ENCODE assay signal across 8 cellular contexts in genomic region chr6:33418690-33419291, GRCh38. TPM values are rescaled to one million over a fixed set of nuclear protein-coding genes. Genes with fewer than 3 reads are reported as not detected.
DNase-seq lines count a peak whose midpoint lies in the region; ATAC-seq and TF ChIP-seq lines count a peak whose summit lies in the region.

No MANE protein-coding gene starts in this region.

- peak overlapping the region; percentile 54 for H2AFZ ChIP-seq in fibroblast of lung (ENCODE audit: low read length)

- H3K9me3 Mint-ChIP-seq in HFFc6 = no peaks in the 10 kb centered on the region

- no peaks in the 10 kb centered on the region for H4K20me1 ChIP-seq in fibroblast of lung (ENCODE audit: control insufficient read depth, extremely low read depth, insufficient read depth, low read length)

- H3K4me2 ChIP-seq in fibroblast of lung (ENCODE audit: extremely low read depth, insufficient read depth, low read length) = peak overlapping the region; percentile 94

- peak overlapping the region; percentile 75 for H3K9ac ChIP-seq in fibroblast of lung (ENCODE audit: insufficient read depth, low read length)

- ATAC-seq in sciatic nerve = no peak
- ATAC-seq in GM21529 (IDR thresholded peaks at IDR 0.05; ENCODE audit: unreplicated experiment) = no peak
- ATAC-seq in HG03571 (IDR thresholded peaks at IDR 0.05; ENCODE audit: unreplicated experiment) = no peak

- intact Hi-C loops in sciatic nerve (cut with DNase I) = no loop called here

- H3K79me2 ChIP-seq in fibroblast of lung (ENCODE audit: control insufficient read depth, insufficient read depth, low read length) = peaks cover 43% of the 10 kb centered on the region

- H3K27ac Mint-ChIP-seq in HFFc6 = peak overlapping the region; percentile 100

- TF ChIP-seq CTCF in HFFc6 (IDR thresholded peaks at IDR 0.05) (0 out of 2 replicates have a peak, but pooled peaks have one; percentile 3), fibroblast of lung (conservative IDR thresholded peaks at IDR 0.05 in 1 of 2, IDR thresholded peaks at IDR 0.05 in 1 of 2; ENCODE audit: low read depth in 1 of 2, low read length in 2 of 2) (no peak)

- peaks cover 9% of the 10 kb centered on the region for H3K36me3 ChIP-seq in fibroblast of lung (ENCODE audit: control insufficient read depth, insufficient read depth, low read length)

- peaks cover 77% of the 10 kb centered on the region for H3K4me1 Mint-ChIP-seq in HFFc6 (ENCODE audit: low read depth)

- H3K36me3 Mint-ChIP-seq in HFFc6 (ENCODE audit: low read depth) = peaks cover 43% of the 10 kb centered on the region

- peak overlapping the region; percentile 25 to 53 (median 40) for H3K4me3 ChIP-seq in fibroblast of lung (replicated peaks in 1 of 4; ENCODE audit: control extremely low read depth in 1 of 4, insufficient read depth in 1 of 4, low read depth in 3 of 4, low read length in 4 of 4)

- H3K27me3 Mint-ChIP-seq in HFFc6 (ENCODE audit: insufficient read depth) = peaks cover 11% of the 10 kb centered on the region

- H3K27ac ChIP-seq in fibroblast of lung (ENCODE audit: insufficient read depth, low read length) = peak overlapping the region; percentile 100

- DNase-seq in HFFc6 = no peak
- DNase-seq in activated CD4-positive, alpha-beta T cell treated with anti-CD3 and anti-CD28 coated beads, Interleukin-2, amount 50 U/mL, for 4 hours = peak; percentile 43 to 52
- peak in 1 of 2 donors; percentile 36 for DNase-seq in fibroblast of lung (ENCODE audit: low read depth in 2 of 2)
- DNase-seq in sciatic nerve (ENCODE audit: low spot score) = peak; percentile 63
- DNase-seq in 8988T = no peak
- DNase-seq in AG08396 (ENCODE audit: low spot score) = no peak

- no peaks in the 10 kb centered on the region for H3K9me3 ChIP-seq in fibroblast of lung (ENCODE audit: control insufficient read depth, insufficient read depth, low read depth, low read length)

- peaks cover 24% of the 10 kb centered on the region for H3K4me1 ChIP-seq in fibroblast of lung (ENCODE audit: control insufficient read depth, extremely low read depth, insufficient read depth, low read length)

- H3K4me3 Mint-ChIP-seq in HFFc6 = peak overlapping the region; percentile 98

- H3K27me3 ChIP-seq in fibroblast of lung (ENCODE audit: control insufficient read depth, insufficient read depth, low read length) = no peaks in the 10 kb centered on the region

RNA-seq across cellular contexts. Expression of gene CUTA, which starts 0.9 kb away (rescaled TPM):
- total RNA-seq in HFFc6 (2021; fragmentation: NEBNext Ultra II Directional; extraction: Animal tissue kit (Norgen Biotek cat#: 25700)) = 100 to 1,000 TPM; 464 to 546 (median 536) TPM
- 105 and 127 TPM in 2 replicates for total RNA-seq in fibroblast of lung
- polyA plus RNA-seq in fibroblast of lung = 264 and 347 TPM in 2 replicates
- polyA plus RNA-seq in fibroblast of lung (2012) = 404 and 504 TPM in 2 replicates
- polyA minus RNA-seq in fibroblast of lung (ENCODE audit: low replicate concordance) = 203 and 241 TPM in 2 replicates
- total RNA-seq in sciatic nerve = 107 TPM

RNA-seq across cellular contexts. Expression of gene SYNGAP1, which starts 1.1 kb away (rescaled TPM):
- total RNA-seq in HFFc6 (2021; fragmentation: NEBNext Ultra II Directional; extraction: Animal tissue kit (Norgen Biotek cat#: 25700)) = 10 to 100 TPM; 10.5 to 15.0 (median 13.3) TPM
- 4.6 and 7.3 TPM in 2 replicates for total RNA-seq in fibroblast of lung
- polyA plus RNA-seq in fibroblast of lung = 3.6 and 5.9 TPM in 2 replicates
- 13.7 and 14.9 TPM in 2 replicates for polyA plus RNA-seq in fibroblast of lung (2012)
- 8.8 and 12.5 TPM in 2 replicates for polyA minus RNA-seq in fibroblast of lung (ENCODE audit: low replicate concordance)
- 30.2 TPM for total RNA-seq in sciatic nerve

RNA-seq across cellular contexts. Expression of gene PHF1, which starts 8.0 kb away (rescaled TPM):
- total RNA-seq in HFFc6 (2021; fragmentation: NEBNext Ultra II Directional; extraction: Animal tissue kit (Norgen Biotek cat#: 25700)) = 10 to 100 TPM; 43.2 to 52.8 (median 51.4) TPM
- total RNA-seq in fibroblast of lung (24.4 and 28.9 TPM in 2 replicates), sciatic nerve (107 TPM)
- polyA plus RNA-seq in fibroblast of lung = 29.6 and 32.9 TPM in 2 replicates
- polyA plus RNA-seq in fibroblast of lung (2012) = 33.7 and 33.9 TPM in 2 replicates
- 47.0 and 75.3 TPM in 2 replicates for polyA minus RNA-seq in fibroblast of lung (ENCODE audit: low replicate concordance)

RNA-seq across cellular contexts. Expression of gene KIFC1, which starts 27.2 kb away (rescaled TPM):
- 10 to 100 TPM; 20.6 to 43.5 (median 38.6) TPM for total RNA-seq in HFFc6 (2021; fragmentation: NEBNext Ultra II Directional; extraction: Animal tissue kit (Norgen Biotek cat#: 25700))
- total RNA-seq in fibroblast of lung (0.51 and 5.3 TPM in 2 replicates), sciatic nerve (1.5 TPM)
- 8.0 and 36.6 TPM in 2 replicates for polyA plus RNA-seq in fibroblast of lung
- 7.5 and 33.4 TPM in 2 replicates for polyA plus RNA-seq in fibroblast of lung (2012)
- 6.1 and 27.2 TPM in 2 replicates for polyA minus RNA-seq in fibroblast of lung (ENCODE audit: low replicate concordance)

RNA-seq across cellular contexts. Expression of gene ZBTB9, which starts 35.6 kb away (rescaled TPM):
- 1 to 10 TPM; 6.4 to 9.2 (median 7.6) TPM for total RNA-seq in HFFc6 (2021; fragmentation: NEBNext Ultra II Directional; extraction: Animal tissue kit (Norgen Biotek cat#: 25700))
- total RNA-seq in fibroblast of lung (4.1 and 4.9 TPM in 2 replicates), sciatic nerve (6.5 TPM)
- polyA plus RNA-seq in fibroblast of lung = 5.2 and 6.7 TPM in 2 replicates
- polyA plus RNA-seq in fibroblast of lung (2012) = 5.6 and 8.8 TPM in 2 replicates
- 5.5 and 10.2 TPM in 2 replicates for polyA minus RNA-seq in fibroblast of lung (ENCODE audit: low replicate concordance)

Comparison
In these comparisons a context has a peak if more than half of its experiments do, and no peak if none do; other contexts are left out.
1. DNase-seq: peak in activated CD4-positive, alpha-beta T cell treated with anti-CD3 and anti-CD28 coated beads, Interleukin-2, amount 50 U/mL, for 4 hours (2 of 2) and sciatic nerve (single experiment); none in HFFc6 (single experiment), 8988T (single experiment) and AG08396 (single experiment).